Comparison of ENCODE assay signal across 16 cellular contexts in the genomic region with DNA sequence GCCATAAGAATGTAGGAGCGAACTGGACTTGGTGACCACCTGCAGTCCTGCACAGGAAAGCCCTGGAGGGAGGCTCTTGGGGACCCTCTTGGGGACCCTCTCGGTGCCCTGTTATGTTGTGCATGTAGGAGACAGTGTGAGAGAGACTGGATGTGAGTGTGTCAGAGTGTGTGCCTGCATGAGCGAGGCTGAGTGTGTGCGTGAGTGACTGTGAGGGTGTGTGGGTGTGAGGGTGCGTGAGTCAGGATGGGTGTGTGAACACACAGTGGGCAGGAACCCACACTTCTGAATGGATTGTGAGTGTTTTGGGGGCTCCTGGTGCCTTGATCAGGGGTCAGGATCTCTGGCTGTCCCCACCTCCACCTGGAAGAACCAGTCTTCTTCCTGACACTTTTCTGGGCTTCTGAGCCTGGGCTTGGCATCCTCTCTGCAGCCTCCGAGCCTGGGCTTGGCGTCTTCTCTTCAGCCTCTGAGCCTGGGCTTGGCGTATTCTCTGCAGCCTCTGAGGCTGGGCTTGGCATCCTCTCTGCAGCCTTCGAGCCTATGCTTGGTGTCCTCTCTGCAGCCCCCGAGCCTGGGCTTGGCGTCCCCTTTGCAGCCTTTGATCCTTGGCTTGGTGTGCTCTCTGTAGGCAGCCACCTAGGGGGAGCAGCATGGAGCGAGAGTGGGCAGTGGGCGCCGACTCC. TPM values are rescaled to one million over a fixed set of nuclear protein-coding genes. Genes with fewer than 3 reads are reported as not detected.
DNase-seq lines count a peak whose midpoint lies in the region; ATAC-seq and TF ChIP-seq lines count a peak whose summit lies in the region.
"Had no signal": no experiment of that assay in that cellular context is flagged by ENCODE, and none has a peak within 500 bp of the region (broad histone marks: within the 10 kb centered on the region; RNA-seq: fewer than 3 reads in every experiment).

No MANE protein-coding gene starts in this region.

- H2BK120ac ChIP-seq in trophoblast cell (ENCODE audit: insufficient read depth, low read length, poor library complexity), result no peak overlapping the region

- POLR2A ChIA-PET in PC-9 (lab: Charles Lee; ENCODE audit: unreplicated experiment), result no interaction called here

- no peaks in the 10 kb centered on the region for H3K9me3 Mint-ChIP-seq in HFFc6
- H3K9me3 Mint-ChIP-seq: neural progenitor cell had no signal

- H3K36me3 Mint-ChIP-seq in HFFc6 (ENCODE audit: low read depth), result no peaks in the 10 kb centered on the region
- H3K36me3 Mint-ChIP-seq: neural progenitor cell had no signal

- BruUV-seq in PC-9 (replicated peaks; lab: Mats Ljungman, UMichigan), result no TSS peak

- H3K79me2 ChIP-seq in GM23248 (ENCODE audit: insufficient read depth) (no peaks in the 10 kb centered on the region), trophoblast cell (ENCODE audit: control insufficient read depth, insufficient read depth, low read length, poor library complexity) (no peaks in the 10 kb centered on the region), PC-9 (ENCODE audit: low read depth) (no peaks in the 10 kb centered on the region)

- H3K36me3 ChIP-seq in BLaER1 (no peaks in the 10 kb centered on the region), GM23248 (ENCODE audit: low read depth) (no peaks in the 10 kb centered on the region), trophoblast cell (ENCODE audit: control insufficient read depth in 1 of 2, insufficient read depth in 2 of 2, low read length in 2 of 2) (no peaks in the 10 kb centered on the region), MG63 (no peaks in the 10 kb centered on the region), PC-9 (ENCODE audit: low read depth) (no peaks in the 10 kb centered on the region)
- H3K36me3 ChIP-seq: adrenal gland, neural progenitor cell had no signal

- peak overlapping the region; percentile 2 for H4K91ac ChIP-seq in trophoblast cell (ENCODE audit: low read depth, low read length)

- H2BK12ac ChIP-seq in trophoblast cell (ENCODE audit: low read length), result no peak overlapping the region

- no peak overlapping the region for H3K18ac ChIP-seq in trophoblast cell (ENCODE audit: low read length)

- DNase-seq in GM23248 (peak; percentile 51), trophoblast cell (no peak), MG63 (no peak), HFFc6 (no peak), PC-9 (no peak)
- DNase-seq: activated CD8-positive, alpha-beta memory T cell treated with anti-CD3 and anti-CD28 coated beads for 24 hours; adrenal gland; cerebellar nuclear complex; foreskin fibroblast; NCI-H2081 treated with DMSO at 0.1 percent for 48 hours; NCI-H748 treated with DMSO at 0.1 percent for 48 hours; stimulated activated CD4-positive, alpha-beta T cell treated with anti-CD3 and anti-CD28 coated beads, Interleukin-2, amount 100 ng/mL, for 24 hours had no signal

- H4K8ac ChIP-seq in trophoblast cell (ENCODE audit: low read depth, low read length), result no peak overlapping the region

- H2BK5ac ChIP-seq in trophoblast cell (ENCODE audit: low read depth, low read length, poor library complexity), result no peak overlapping the region

- H3K27me3 ChIP-seq in BLaER1 (no peaks in the 10 kb centered on the region), GM23248 (replicated peaks; ENCODE audit: insufficient read depth) (no peaks in the 10 kb centered on the region), trophoblast cell (ENCODE audit: insufficient read depth, low read length) (no peaks in the 10 kb centered on the region), MG63 (no peaks in the 10 kb centered on the region), PC-9 (ENCODE audit: insufficient read depth, low read depth) (no peaks in the 10 kb centered on the region)
- H3K27me3 ChIP-seq: neural progenitor cell had no signal

- H3K9me3 ChIP-seq in BLaER1 (no peaks in the 10 kb centered on the region), GM23248 (ENCODE audit: low read depth) (no peaks in the 10 kb centered on the region), trophoblast cell (ENCODE audit: insufficient read depth, low read depth, low read length) (peaks cover 2% of the 10 kb centered on the region), MG63 (no peaks in the 10 kb centered on the region), PC-9 (ENCODE audit: insufficient read depth, low read depth) (no peaks in the 10 kb centered on the region)
- H3K9me3 ChIP-seq: adrenal gland had no signal

- intact Hi-C loops in PC-9 (cut with micrococcal nuclease; ENCODE audit: unreplicated experiment), result no loop called here

- H2AFZ ChIP-seq in GM23248 (no peak overlapping the region), trophoblast cell (ENCODE audit: insufficient read depth, low read length, poor library complexity) (no peak overlapping the region), PC-9 (no peak overlapping the region)
- H2AFZ ChIP-seq: neural progenitor cell had no signal

- H3K4ac ChIP-seq in trophoblast cell (ENCODE audit: low read depth, low read length), result no peak overlapping the region

- H3K27ac ChIP-seq in BLaER1 (peak overlapping the region; percentile 65; the same call in 1 of the 2 replicates), GM23248 (no peak overlapping the region), cingulate gyrus (ENCODE audit: low read depth, low read length) (peak overlapping the region; percentile 63), trophoblast cell (ENCODE audit: low read depth, low read length) (no peak overlapping the region), PC-9 (no peak overlapping the region)
- H3K27ac ChIP-seq: adrenal gland, neural progenitor cell had no signal

- no peak overlapping the region for H3K4me3 ChIP-seq in BLaER1
- H3K4me3 ChIP-seq in GM23248, result no peak overlapping the region
- H3K4me3 ChIP-seq in trophoblast cell (ENCODE audit: low read depth, low read length), result no peak overlapping the region
- no peak overlapping the region for H3K4me3 ChIP-seq in MG63
- H3K4me3 ChIP-seq in PC-9, result no peak overlapping the region
- H3K4me3 ChIP-seq: adrenal gland, neural progenitor cell had no signal

- H3K4me2 ChIP-seq in BLaER1 (peak overlapping the region; percentile 88), GM23248 (ENCODE audit: unreplicated experiment) (no peak overlapping the region), trophoblast cell (ENCODE audit: low read length) (no peak overlapping the region), PC-9 (no peak overlapping the region)
- H3K4me2 ChIP-seq: neural progenitor cell had no signal

- CTCF ChIA-PET in PC-9 (lab: Charles Lee), result interaction anchor here (0.7 kb wide), 1 partner anchor 10 kb away, joined by 3 read pairs; no protein-coding TSS in a partner anchor

- H3K4me1 Mint-ChIP-seq in HFFc6 (ENCODE audit: low read depth), result peaks cover 51% of the 10 kb centered on the region

- H3K14ac ChIP-seq in trophoblast cell (ENCODE audit: low read length), result no peak overlapping the region

- no peaks in the 10 kb centered on the region for H3K9me2 ChIP-seq in GM23248 (ENCODE audit: insufficient read depth)
- H3K9me2 ChIP-seq in PC-9 (ENCODE audit: insufficient read depth), result no peaks in the 10 kb centered on the region

- H3K27me3 Mint-ChIP-seq in HFFc6 (ENCODE audit: insufficient read depth), result peaks cover 4% of the 10 kb centered on the region

- peaks cover 6% of the 10 kb centered on the region for H3K79me1 ChIP-seq in trophoblast cell (ENCODE audit: low read length)

- H3K9ac ChIP-seq in BLaER1 (no peak overlapping the region), GM23248 (no peak overlapping the region), trophoblast cell (ENCODE audit: low read length) (no peak overlapping the region)
- H3K9ac ChIP-seq: neural progenitor cell had no signal

- peak overlapping the region; percentile 44 for H2AK5ac ChIP-seq in trophoblast cell (ENCODE audit: low read length)

- no peak overlapping the region for H3K23ac ChIP-seq in trophoblast cell (ENCODE audit: low read length)

- no peak for ATAC-seq in HG02973 (IDR thresholded peaks at IDR 0.05; ENCODE audit: unreplicated experiment)

- TF ChIP-seq CTCF in HFFc6 (IDR thresholded peaks at IDR 0.05), result no peak
- TF ChIP-seq CTCF in PC-9 (conservative IDR thresholded peaks at IDR 0.05), result no peak

- H3K4me1 ChIP-seq in BLaER1, result peaks cover 35% of the 10 kb centered on the region
- H3K4me1 ChIP-seq in GM23248 (ENCODE audit: insufficient read depth), result peaks cover 36% of the 10 kb centered on the region
- H3K4me1 ChIP-seq in trophoblast cell (ENCODE audit: control insufficient read depth in 1 of 2, insufficient read depth in 2 of 2, low read length in 2 of 2), result peaks cover 15 to 21% of the 10 kb centered on the region in 2 experiments
- no peaks in the 10 kb centered on the region for H3K4me1 ChIP-seq in PC-9 (replicated peaks; ENCODE audit: insufficient read depth)

- no peak overlapping the region for H3K4me3 Mint-ChIP-seq in HFFc6
- H3K4me3 Mint-ChIP-seq: neural progenitor cell had no signal

- H3F3A ChIP-seq in GM23248 (ENCODE audit: insufficient read depth) (no peaks in the 10 kb centered on the region), PC-9 (ENCODE audit: insufficient read depth, low read depth) (no peaks in the 10 kb centered on the region)

- no peak overlapping the region; the same call in 1 of the 2 replicates for H3K27ac Mint-ChIP-seq in HFFc6

- H4K20me1 ChIP-seq in BLaER1 (no peaks in the 10 kb centered on the region), GM23248 (ENCODE audit: insufficient read depth) (no peaks in the 10 kb centered on the region), PC-9 (ENCODE audit: insufficient read depth) (no peaks in the 10 kb centered on the region)

- no peak overlapping the region for H4K12ac ChIP-seq in trophoblast cell (ENCODE audit: low read depth, low read length)

- in situ Hi-C loops in GM23248 (cut with MboI), result no loop called here

- WGBS in GM23248 (ENCODE audit: low coverage in 1 of 2, low lambda C conversion rate in 2 of 2, missing lambda C conversion rate in 2 of 2), 2 experiments, result 33% methylated on average over 14 of the region's 14 CpGs
- no CpG with 5 or more reads among the region's 14 CpGs for WGBS in trophoblast cell (ENCODE audit: extremely low coverage, insufficient coverage, insufficient read length)

RNA-seq across cellular contexts. Expression of a gene that starts 25.6 kb away (rescaled TPM):
- 1.5 and 2.4 TPM in 2 replicates for total RNA-seq in GM23248 (2014; rRNA removed; shearing (Covaris generic))
- 0.57 and 0.71 TPM in 2 replicates for polyA plus RNA-seq in GM23248 (2016; fragmentation: Nextera tagmentation; extraction: Ambion mirVana)
- 11.4 and 11.6 TPM in 2 replicates for polyA plus RNA-seq in trophoblast cell (2013)
- total RNA-seq in MG63 (2014; rRNA removed; shearing (Covaris generic); ENCODE audit: low replicate concordance), result 9.6 and 10.4 TPM in 2 replicates
- total RNA-seq in HFFc6 (2021; fragmentation: NEBNext Ultra II Directional; extraction: Animal tissue kit (Norgen Biotek cat#: 25700)), result 10 to 100 TPM in 4 of 6 experiments, 1 to 10 TPM in 2; 6.3 to 13.2 (median 11.9) TPM
- total RNA-seq in PC-9 (2021), result 32.1 and 37.4 TPM in 2 replicates

Comparison
In these comparisons a context has a peak if more than half of its experiments do, and no peak if none do; other contexts are left out.
1. H3K27ac ChIP-seq: peak in BLaER1 (single experiment) and cingulate gyrus (single experiment); none in GM23248 (single experiment), trophoblast cell (single experiment) and PC-9 (single experiment).